ENCODE assay signal across 8 cellular contexts in the genomic region with DNA sequence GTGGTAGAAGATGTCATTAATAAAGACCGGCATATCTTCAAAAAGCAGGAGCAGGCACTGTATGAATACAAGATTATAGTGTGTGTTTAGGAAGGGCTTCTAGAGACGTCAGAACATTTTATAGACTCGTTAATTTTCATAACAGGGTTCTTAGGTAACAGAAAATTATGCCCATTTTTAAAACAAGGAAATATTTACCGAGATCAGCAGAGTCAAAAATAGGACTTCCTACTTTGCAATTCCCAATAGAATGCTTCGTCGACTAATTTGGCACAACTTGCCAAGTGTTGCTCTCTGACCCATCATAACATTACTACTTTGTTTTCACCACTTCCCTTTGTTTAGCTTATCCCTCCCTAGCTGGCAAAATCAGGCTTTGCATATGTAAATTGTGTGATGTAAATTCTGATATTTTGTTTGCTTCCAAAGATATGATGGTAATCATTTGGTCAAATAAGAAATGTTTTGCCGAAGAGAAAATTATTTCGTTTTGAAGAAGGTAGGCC. TPM values are rescaled to one million over a fixed set of nuclear protein-coding genes. Genes with fewer than 3 reads are reported as not detected.
DNase-seq lines count a peak whose midpoint lies in the region; ATAC-seq and TF ChIP-seq lines count a peak whose summit lies in the region.

No MANE protein-coding gene starts in this region.

- H3K27ac ChIP-seq in HUES48 (ENCODE audit: low read depth, low read length): peak overlapping the region; percentile 94
- H3K27ac ChIP-seq in adrenal gland: peak overlapping the region; percentile 64 to 95 (median 93)
- peak overlapping the region; percentile 93 to 98 (median 97) for H3K27ac ChIP-seq in stomach

- TF ChIP-seq EP300 in stomach (IDR thresholded peaks at IDR 0.05): no peak

- H3K4me1 ChIP-seq in HUES48 (ENCODE audit: control insufficient read depth, insufficient read depth, low read length) (peaks cover 25% of the 10 kb centered on the region), adrenal gland (replicated peaks in 1 of 2) (peaks cover 15 to 16% of the 10 kb centered on the region in 2 donors), stomach (peaks cover 17 to 40% (median 22%) of the 10 kb centered on the region in 4 donors)

- ATAC-seq in HG02852 (IDR thresholded peaks at IDR 0.05; ENCODE audit: unreplicated experiment) (no peak), GM21576 (IDR thresholded peaks at IDR 0.05; ENCODE audit: unreplicated experiment) (no peak)

- peaks cover 6 to 22% (median 10%) of the 10 kb centered on the region in 3 donors for H3K27me3 Mint-ChIP-seq in immature natural killer cell (ENCODE audit: low read depth in 3 of 3)

- TF ChIP-seq CTCF in AG09309 (IDR thresholded peaks at IDR 0.05; ENCODE audit: control insufficient read depth, insufficient read depth, low read depth, low read length, missing control alignments) (no peak), adrenal gland (IDR thresholded peaks at IDR 0.05) (no peak), stomach (IDR thresholded peaks at IDR 0.05) (no peak)

- H3K36me3 ChIP-seq in HUES48 (ENCODE audit: control insufficient read depth, insufficient read depth, low read length) (no peaks in the 10 kb centered on the region), adrenal gland (replicated peaks in 1 of 2) (no peaks in the 10 kb centered on the region), stomach (no peaks in the 10 kb centered on the region)

- H3K9me3 ChIP-seq in HUES48 (ENCODE audit: control insufficient read depth, insufficient read depth, low read length) (no peaks in the 10 kb centered on the region), adrenal gland (replicated peaks in 1 of 3) (no peaks in the 10 kb centered on the region), stomach (no peaks in the 10 kb centered on the region)

- H3K4me1 Mint-ChIP-seq in immature natural killer cell: peaks cover 46 to 50% of the 10 kb centered on the region in 2 donors

- no peak for DNase-seq in AG09309 (ENCODE audit: low read depth)
- peak in 1 of 7 donors; percentile 23 for DNase-seq in adrenal gland
- DNase-seq in immature natural killer cell: no peak
- DNase-seq in stomach: no peak
- no peak for DNase-seq in KG1 (lab: John Stamatoyannopoulos, UW)

- H3K27me3 ChIP-seq in HUES48 (ENCODE audit: control insufficient read depth, insufficient read depth, low read length) (no peaks in the 10 kb centered on the region), adrenal gland (no peaks in the 10 kb centered on the region), stomach (no peaks in the 10 kb centered on the region)

- peak overlapping the region; percentile 96 to 98 (median 97) for H3K27ac Mint-ChIP-seq in immature natural killer cell

- no peaks in the 10 kb centered on the region for H3K9me3 Mint-ChIP-seq in immature natural killer cell

- peak overlapping the region; percentile 98 to 99 (median 98) for H3K4me3 Mint-ChIP-seq in immature natural killer cell

- intact Hi-C loops in adrenal gland (cut with DNase I): loop anchor here (5.0 kb wide), 2 partner anchors 90 to 95 kb away; partner anchors contain the start of gene NOL7 (in 1 of the 2)
- intact Hi-C loops in stomach (cut with DNase I; ENCODE audit: low total_unique reads): no loop called here

- no peaks in the 10 kb centered on the region for H3K36me3 Mint-ChIP-seq in immature natural killer cell

- WGBS in adrenal gland, 4 donors: 12 to 18% (median 15%) methylated on average over 8 of the region's 8 CpGs
- WGBS in stomach, 5 donors: 7 to 8% (median 7%) methylated on average over 8 of the region's 8 CpGs

- no peak for TF ChIP-seq POLR2A in adrenal gland (IDR thresholded peaks at IDR 0.05)
- no peak for TF ChIP-seq POLR2A in stomach (IDR thresholded peaks at IDR 0.05)

- H3K4me3 ChIP-seq in AG09309 (ENCODE audit: control insufficient read depth, low read depth, low read length): peak overlapping the region; percentile 55
- H3K4me3 ChIP-seq in HUES48 (ENCODE audit: low read depth, low read length): peak overlapping the region; percentile 76
- H3K4me3 ChIP-seq in adrenal gland: peak overlapping the region; percentile 1 to 93 (median 78)
- H3K4me3 ChIP-seq in stomach: peak overlapping the region; percentile 87 to 93 (median 90)

- peak overlapping the region; percentile 89 for H3K9ac ChIP-seq in HUES48 (ENCODE audit: low read depth, low read length)

RNA-seq across cellular contexts. Expression of gene RANBP9, which starts 0.9 kb away (rescaled TPM):
- total RNA-seq in adrenal gland: 10 to 100 TPM; 30.8 to 63.1 (median 37.9) TPM
- polyA plus RNA-seq in adrenal gland: 10 to 100 TPM; 20.1 to 57.7 (median 26.4) TPM
- 1 to 10 TPM; 2.4 to 5.5 (median 3.8) TPM for polyA plus RNA-seq in immature natural killer cell
- total RNA-seq in stomach: 10 to 100 TPM; 17.4 to 51.4 (median 21.0) TPM
- 10 to 100 TPM; 13.1 to 21.8 (median 18.6) TPM for polyA plus RNA-seq in stomach
